Comparison of ENCODE assay signal across 10 cellular contexts in genomic region chr22:32444068-32444467, GRCh38. TPM values are rescaled to one million over a fixed set of nuclear protein-coding genes. Genes with fewer than 3 reads are reported as not detected.
DNase-seq lines count a peak whose midpoint lies in the region; ATAC-seq and TF ChIP-seq lines count a peak whose summit lies in the region.
"Had no signal": no experiment of that assay in that cellular context is flagged by ENCODE, and none has a peak within 500 bp of the region (broad histone marks: within the 10 kb centered on the region; RNA-seq: fewer than 3 reads in every experiment).

No MANE protein-coding gene starts in this region.

- H3K4me3 ChIP-seq in Karpas-422 (ENCODE audit: low read length) = no peak overlapping the region
- no peak overlapping the region for H3K4me3 ChIP-seq in ascending aorta
- H3K4me3 ChIP-seq in naive thymus-derived CD4-positive, alpha-beta T cell (ENCODE audit: low read length) = no peak overlapping the region
- H3K4me3 ChIP-seq: skin epidermis had no signal

- H3K27ac Mint-ChIP-seq in activated T-cell treated with anti-CD3 and anti-CD28 coated beads, Interleukin-2, amount 50 U/mL, for 72 hours = no peak overlapping the region
- H3K27ac Mint-ChIP-seq in naive thymus-derived CD4-positive, alpha-beta T cell = no peak overlapping the region

- ATAC-seq in activated T-cell treated with anti-CD3 and anti-CD28 coated beads, Interleukin-2, amount 50 U/mL, for 72 hours (replicated peaks in 1 of 2) = no peak
- no peak for ATAC-seq in GM19351 (IDR thresholded peaks at IDR 0.05; ENCODE audit: unreplicated experiment)
- ATAC-seq in naive thymus-derived CD4-positive, alpha-beta T cell = no peak

- no peaks in the 10 kb centered on the region for H3K4me1 ChIP-seq in Karpas-422 (ENCODE audit: low read length)
- H3K4me1 ChIP-seq in ascending aorta = no peaks in the 10 kb centered on the region
- H3K4me1 ChIP-seq in naive thymus-derived CD4-positive, alpha-beta T cell (ENCODE audit: control insufficient read depth in 2 of 2, insufficient read depth in 2 of 2, low read length in 2 of 2) = no peaks in the 10 kb centered on the region

- peak; percentile 18 for DNase-seq in activated T-cell treated with anti-CD3 and anti-CD28 coated beads, Interleukin-2, amount 50 U/mL, for 1 hour
- DNase-seq in activated T-cell treated with anti-CD3 and anti-CD28 coated beads for 4 hours (no peak), Karpas-422 (peak; percentile 68), renal cortical epithelial cell (ENCODE audit: low read depth) (peak; percentile 12), ascending aorta (ENCODE audit: low spot score in 2 of 2) (no peak)
- DNase-seq in activated T-cell treated with anti-CD3 and anti-CD28 coated beads, Interleukin-2, amount 50 U/mL, for 72 hours = peak; percentile 4 to 14
- no peak for DNase-seq in naive thymus-derived CD4-positive, alpha-beta T cell

- no peaks in the 10 kb centered on the region for H3K9me3 Mint-ChIP-seq in activated T-cell treated with anti-CD3 and anti-CD28 coated beads, Interleukin-2, amount 50 U/mL, for 72 hours
- no peaks in the 10 kb centered on the region for H3K9me3 Mint-ChIP-seq in naive thymus-derived CD4-positive, alpha-beta T cell

- POLR2A ChIA-PET in naive thymus-derived CD4-positive, alpha-beta T cell (lab: Charles Lee) = no interaction called here

- no peak overlapping the region for H2AFZ ChIP-seq in Karpas-422 (ENCODE audit: low read length)

- CTCF ChIA-PET in naive thymus-derived CD4-positive, alpha-beta T cell (lab: Charles Lee) = no interaction called here

- peaks cover 9% of the 10 kb centered on the region for H3K27me3 Mint-ChIP-seq in activated T-cell treated with anti-CD3 and anti-CD28 coated beads, Interleukin-2, amount 50 U/mL, for 72 hours (ENCODE audit: low read depth)
- peaks cover 0 to 6% (median 2%) of the 10 kb centered on the region in 5 donors for H3K27me3 Mint-ChIP-seq in naive thymus-derived CD4-positive, alpha-beta T cell

- no peaks in the 10 kb centered on the region for H4K20me1 ChIP-seq in Karpas-422 (ENCODE audit: insufficient read depth, low read depth, low read length)

- H3K27ac ChIP-seq in Karpas-422 (ENCODE audit: low read length) (no peak overlapping the region), ascending aorta (no peak overlapping the region)
- H3K27ac ChIP-seq in naive thymus-derived CD4-positive, alpha-beta T cell (ENCODE audit: low read depth, low read length) = no peak overlapping the region
- H3K27ac ChIP-seq: skin epidermis had no signal

- TF ChIP-seq CTCF in ascending aorta (IDR thresholded peaks at IDR 0.05) = no peak

- H3K4me3 Mint-ChIP-seq in activated T-cell treated with anti-CD3 and anti-CD28 coated beads, Interleukin-2, amount 50 U/mL, for 72 hours = no peak overlapping the region
- H3K4me3 Mint-ChIP-seq in naive thymus-derived CD4-positive, alpha-beta T cell = no peak overlapping the region

- no peak overlapping the region for H3K4me2 ChIP-seq in Karpas-422 (ENCODE audit: low read depth, low read length, poor library complexity, severe bottlenecking)

- H3K9me2 ChIP-seq in Karpas-422 (replicated peaks; ENCODE audit: insufficient read depth, low read length) = no peaks in the 10 kb centered on the region

- H3K27me3 ChIP-seq in Karpas-422 (ENCODE audit: low read length) (no peaks in the 10 kb centered on the region), ascending aorta (no peaks in the 10 kb centered on the region)
- H3K27me3 ChIP-seq in naive thymus-derived CD4-positive, alpha-beta T cell (ENCODE audit: control insufficient read depth in 2 of 2, insufficient read depth in 2 of 2, low read length in 2 of 2) = no peaks in the 10 kb centered on the region

- intact Hi-C loops in ascending aorta (cut with DNase I) = no loop called here
- intact Hi-C loops in naive thymus-derived CD4-positive, alpha-beta T cell (cut with micrococcal nuclease) = no loop called here

- no peaks in the 10 kb centered on the region for H3K36me3 ChIP-seq in Karpas-422 (ENCODE audit: insufficient read depth, low read length)
- no peaks in the 10 kb centered on the region for H3K36me3 ChIP-seq in ascending aorta
- H3K36me3 ChIP-seq in naive thymus-derived CD4-positive, alpha-beta T cell (ENCODE audit: control insufficient read depth in 2 of 3, insufficient read depth in 3 of 3, low read length in 3 of 3) = no peaks in the 10 kb centered on the region

- H3K36me3 Mint-ChIP-seq in activated T-cell treated with anti-CD3 and anti-CD28 coated beads, Interleukin-2, amount 50 U/mL, for 72 hours (ENCODE audit: insufficient read depth in 2 of 2) = no peaks in the 10 kb centered on the region
- no peaks in the 10 kb centered on the region for H3K36me3 Mint-ChIP-seq in naive thymus-derived CD4-positive, alpha-beta T cell

- H3K9ac ChIP-seq in Karpas-422 (ENCODE audit: low read length) = no peak overlapping the region

- no peaks in the 10 kb centered on the region for H3K4me1 Mint-ChIP-seq in activated T-cell treated with anti-CD3 and anti-CD28 coated beads, Interleukin-2, amount 50 U/mL, for 72 hours (ENCODE audit: low read depth)
- H3K4me1 Mint-ChIP-seq in naive thymus-derived CD4-positive, alpha-beta T cell = no peaks in the 10 kb centered on the region

- H3K9me3 ChIP-seq in Karpas-422 (ENCODE audit: low read length) = no peaks in the 10 kb centered on the region
- H3K9me3 ChIP-seq in ascending aorta = no peaks in the 10 kb centered on the region
- no peaks in the 10 kb centered on the region for H3K9me3 ChIP-seq in naive thymus-derived CD4-positive, alpha-beta T cell (ENCODE audit: control insufficient read depth in 2 of 3, low read length in 3 of 3)

- H3K79me2 ChIP-seq in Karpas-422 (ENCODE audit: low read length) = no peaks in the 10 kb centered on the region

RNA-seq across cellular contexts. Expression of gene BPIFC, which starts 20.2 kb away (rescaled TPM):
- total RNA-seq in Karpas-422 (2014; rRNA removed; shearing (Covaris generic); ENCODE audit: low replicate concordance) = not detected in 2 replicates
- not detected for total RNA-seq in activated T-cell treated with anti-CD3 and anti-CD28 coated beads, Interleukin-2, amount 50 U/mL, for 72 hours
- total RNA-seq in renal cortical epithelial cell (not detected in 2 replicates), ascending aorta (not detected)
- not detected for total RNA-seq in naive thymus-derived CD4-positive, alpha-beta T cell
- not detected for polyA plus RNA-seq in naive thymus-derived CD4-positive, alpha-beta T cell
- total RNA-seq: urinary bladder had no signal
- polyA plus RNA-seq: urinary bladder had no signal

RNA-seq across cellular contexts. Expression of gene FBXO7, which starts 30.5 kb away (rescaled TPM):
- 63.5 and 110 TPM in 2 replicates for total RNA-seq in Karpas-422 (2014; rRNA removed; shearing (Covaris generic); ENCODE audit: low replicate concordance)
- total RNA-seq in activated T-cell treated with anti-CD3 and anti-CD28 coated beads, Interleukin-2, amount 50 U/mL, for 72 hours = 100 to 1,000 TPM in 1 of 2 donors, 10 to 100 TPM in 1; 96.1 to 103 TPM
- 64.4 and 82.6 TPM in 2 replicates for total RNA-seq in renal cortical epithelial cell
- 47.0 TPM for total RNA-seq in ascending aorta
- total RNA-seq in naive thymus-derived CD4-positive, alpha-beta T cell = 100 to 1,000 TPM in 2 of 5 experiments, 10 to 100 TPM in 3; 86.4 to 120 (median 98.2) TPM
- 100 to 1,000 TPM; 120 to 160 TPM for polyA plus RNA-seq in naive thymus-derived CD4-positive, alpha-beta T cell

RNA-seq across cellular contexts. Expression of gene RTCB, which starts 32.0 kb away (rescaled TPM):
- 39.8 and 63.4 TPM in 2 replicates for total RNA-seq in Karpas-422 (2014; rRNA removed; shearing (Covaris generic); ENCODE audit: low replicate concordance)
- 100 to 1,000 TPM; 106 to 107 TPM for total RNA-seq in activated T-cell treated with anti-CD3 and anti-CD28 coated beads, Interleukin-2, amount 50 U/mL, for 72 hours
- total RNA-seq in renal cortical epithelial cell (126 and 182 TPM in 2 replicates), ascending aorta (55.2 TPM)
- total RNA-seq in naive thymus-derived CD4-positive, alpha-beta T cell = 10 to 100 TPM; 41.6 to 59.7 (median 54.6) TPM
- polyA plus RNA-seq in naive thymus-derived CD4-positive, alpha-beta T cell = 100 to 1,000 TPM; 101 to 126 TPM

Comparison
In these comparisons a context has a peak if more than half of its experiments do, and no peak if none do; other contexts are left out.
1. DNase-seq: peak in activated T-cell treated with anti-CD3 and anti-CD28 coated beads, Interleukin-2, amount 50 U/mL, for 1 hour (single experiment), Karpas-422 (single experiment), activated T-cell treated with anti-CD3 and anti-CD28 coated beads, Interleukin-2, amount 50 U/mL, for 72 hours (2 of 2) and renal cortical epithelial cell (single experiment); none in activated T-cell treated with anti-CD3 and anti-CD28 coated beads for 4 hours (single experiment), ascending aorta (0 of 2) and naive thymus-derived CD4-positive, alpha-beta T cell (0 of 9).